In the genomic region with DNA sequence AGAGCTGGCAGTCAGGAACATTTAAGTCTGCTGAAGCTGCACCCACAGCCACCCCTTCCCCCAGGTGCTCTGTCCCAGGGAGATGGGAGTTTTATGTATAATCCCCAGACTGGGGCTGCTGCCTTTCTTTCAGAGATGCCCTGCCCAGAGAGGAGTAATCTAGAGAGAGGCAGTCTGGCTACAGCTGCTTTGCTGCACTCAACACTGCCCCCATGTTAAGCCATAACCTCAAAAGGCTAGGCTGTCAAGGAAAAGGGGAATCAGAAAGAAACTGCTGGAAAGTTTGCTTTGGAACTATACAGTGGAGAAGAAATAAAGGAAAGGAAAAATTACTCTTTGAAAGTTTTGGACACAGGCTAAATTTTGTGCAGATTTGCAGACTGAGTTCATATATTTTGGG, we compare ENCODE assay signal across 24 cellular contexts.
"Had no signal": no experiment of that assay in that cellular context is flagged by ENCODE, and none has a peak within 500 bp of the region (broad histone marks: within the 10 kb centered on the region; RNA-seq: fewer than 3 reads in every experiment).

No MANE protein-coding gene starts in this region.

- H3K27ac ChIP-seq: dorsolateral prefrontal cortex, epithelial cell of prostate, skin epidermis, transverse colon, vagina had no signal

- H3K4me1 Mint-ChIP-seq: activated CD4-positive, alpha-beta T cell treated with anti-CD3 and anti-CD28 coated beads for 36 hours; activated CD8-positive, alpha-beta memory T cell treated with anti-CD3 and anti-CD28 coated beads, Interleukin-2, amount 10 ng/mL, durations not matched to agents 7 days and 5 days; activated naive CD8-positive, alpha-beta T cell treated with anti-CD3 and anti-CD28 coated beads, Interleukin-2, amount 10 ng/mL, durations not matched to agents 7 days and 5 days; activated T-helper 17 cell treated with anti-CD3 and anti-CD28 coated beads, Interleukin-2, amount 50 U/mL, for 72 hours had no signal

- H3K36me3 ChIP-seq: transverse colon, vagina had no signal

- H3K9me3 ChIP-seq: transverse colon, vagina had no signal

- H3K27ac Mint-ChIP-seq: activated CD4-positive, alpha-beta T cell treated with anti-CD3 and anti-CD28 coated beads for 36 hours; activated CD8-positive, alpha-beta memory T cell treated with anti-CD3 and anti-CD28 coated beads, Interleukin-2, amount 10 ng/mL, durations not matched to agents 7 days and 5 days; activated naive CD8-positive, alpha-beta T cell treated with anti-CD3 and anti-CD28 coated beads, Interleukin-2, amount 10 ng/mL, durations not matched to agents 7 days and 5 days; activated T-helper 17 cell treated with anti-CD3 and anti-CD28 coated beads, Interleukin-2, amount 50 U/mL, for 72 hours; nephron progenitor cell; progenitor cell of endocrine pancreas had no signal

- H3K27me3 Mint-ChIP-seq: progenitor cell of endocrine pancreas had no signal

- H3K4me3 Mint-ChIP-seq: activated CD4-positive, alpha-beta T cell treated with anti-CD3 and anti-CD28 coated beads for 36 hours; activated CD8-positive, alpha-beta memory T cell treated with anti-CD3 and anti-CD28 coated beads, Interleukin-2, amount 10 ng/mL, durations not matched to agents 7 days and 5 days; activated naive CD8-positive, alpha-beta T cell treated with anti-CD3 and anti-CD28 coated beads, Interleukin-2, amount 10 ng/mL, durations not matched to agents 7 days and 5 days; activated T-helper 17 cell treated with anti-CD3 and anti-CD28 coated beads, Interleukin-2, amount 50 U/mL, for 72 hours; nephron progenitor cell had no signal

- H3K27me3 ChIP-seq: dorsolateral prefrontal cortex, transverse colon, vagina had no signal

- DNase-seq: activated CD4-positive, alpha-beta T cell treated with anti-CD3 and anti-CD28 coated beads for 36 hours; activated CD4-positive, alpha-beta T cell treated with anti-CD3 and anti-CD28 coated beads, Interleukin-2, amount 50 U/mL, for 48 hours; activated CD8-positive, alpha-beta memory T cell treated with anti-CD3 and anti-CD28 coated beads, Interleukin-2, amount 10 ng/mL, durations not matched to agents 7 days and 5 days; activated naive CD4-positive, alpha-beta T cell treated with Interleukin-2 at 50 U/mL for 16 hours; activated naive CD8-positive, alpha-beta T cell treated with anti-CD3 and anti-CD28 coated beads, Interleukin-2, amount 10 ng/mL, durations not matched to agents 7 days and 5 days; amygdala; caudate nucleus; dorsolateral prefrontal cortex; foreskin melanocyte; glutamatergic neuron; hypothalamus; kidney; mammary epithelial cell; nephron progenitor cell; right cardiac atrium; stimulated activated naive CD8-positive, alpha-beta T cell treated with anti-CD3 and anti-CD28 coated beads, Interleukin-15, Interleukin-2, amounts not matched to agents 100 U/mL and 50 U/mL, for 24 hours; T-helper 2 cell; transverse colon had no signal

- H3K4me1 ChIP-seq: transverse colon, vagina had no signal

- ATAC-seq: activated CD4-positive, alpha-beta T cell treated with anti-CD3 and anti-CD28 coated beads for 36 hours; activated CD8-positive, alpha-beta memory T cell treated with anti-CD3 and anti-CD28 coated beads, Interleukin-2, amount 10 ng/mL, durations not matched to agents 7 days and 5 days; activated T-helper 17 cell treated with anti-CD3 and anti-CD28 coated beads, Interleukin-2, amount 50 U/mL, for 72 hours; left lobe of liver; right cardiac atrium; stimulated activated naive CD8-positive, alpha-beta T cell treated with anti-CD3 and anti-CD28 coated beads, Interleukin-15, Interleukin-2, amounts not matched to agents 100 U/mL and 50 U/mL, for 24 hours had no signal

- H3K4me3 ChIP-seq: dorsolateral prefrontal cortex, skin epidermis, transverse colon, vagina had no signal

- H3K36me3 Mint-ChIP-seq: activated naive CD8-positive, alpha-beta T cell treated with anti-CD3 and anti-CD28 coated beads, Interleukin-2, amount 10 ng/mL, durations not matched to agents 7 days and 5 days had no signal
